In genomic region chr6:152637422-152638047, GRCh38 we compare ENCODE assay signal across 9 cellular contexts. TPM values are rescaled to one million over a fixed set of nuclear protein-coding genes. Genes with fewer than 3 reads are reported as not detected.
DNase-seq lines count a peak whose midpoint lies in the region; ATAC-seq and TF ChIP-seq lines count a peak whose summit lies in the region.
"Had no signal": no experiment of that assay in that cellular context is flagged by ENCODE, and none has a peak within 500 bp of the region (broad histone marks: within the 10 kb centered on the region; RNA-seq: fewer than 3 reads in every experiment).

No MANE protein-coding gene starts in this region.

- H3K9me3 ChIP-seq in SK-N-SH (no peaks in the 10 kb centered on the region), osteoblast (ENCODE audit: low read depth, low read length) (no peaks in the 10 kb centered on the region)

- ATAC-seq in GM21529 (IDR thresholded peaks at IDR 0.05; ENCODE audit: unreplicated experiment) (no peak), HG03045 (IDR thresholded peaks at IDR 0.05; ENCODE audit: unreplicated experiment) (no peak)

- no peaks in the 10 kb centered on the region for H3K9me2 ChIP-seq in SK-N-SH

- peak overlapping the region; percentile 79 for H3K9ac ChIP-seq in SK-N-SH

- H2AFZ ChIP-seq in SK-N-SH (ENCODE audit: low read depth) (peak overlapping the region; percentile 90), osteoblast (ENCODE audit: low read length) (peak overlapping the region; percentile 99)

- no peak for TF ChIP-seq RAD21 in SK-N-SH (IDR thresholded peaks at IDR 0.05; ENCODE audit: low read length)

- TF ChIP-seq EP300 in SK-N-SH (IDR thresholded peaks at IDR 0.05; ENCODE audit: borderline replicate concordance in 1 of 2, low read depth in 1 of 2, low read length in 1 of 2): no peak

- H3K4me3 ChIP-seq in SK-N-SH (ENCODE audit: low read depth in 2 of 2, low read length in 1 of 2) (peak overlapping the region; percentile 59 to 89), fibroblast of the aortic adventitia (ENCODE audit: low read depth, low read length) (peak overlapping the region; percentile 79), osteoblast (ENCODE audit: insufficient read depth, low read length) (peak overlapping the region; percentile 88)

- no peak for TF ChIP-seq CTCF in SK-N-SH (IDR thresholded peaks at IDR 0.05)
- TF ChIP-seq CTCF in fibroblast of the aortic adventitia (IDR thresholded peaks at IDR 0.05; ENCODE audit: insufficient read depth, low read length): no peak
- TF ChIP-seq CTCF in osteoblast (IDR thresholded peaks at IDR 0.05; ENCODE audit: extremely low read depth, low read depth, low read length): no peak

- H3K27ac ChIP-seq in SK-N-SH (ENCODE audit: low read depth in 2 of 2, low read length in 1 of 2) (peak overlapping the region in 1 of 2 experiments; percentile 73; a peak in 2 of 4 replicates), osteoblast (ENCODE audit: low read depth, low read length) (no peak overlapping the region)

- WGBS in SK-N-SH (ENCODE audit: low lambda C conversion rate): 47% methylated on average over 7 of the region's 8 CpGs

- no peaks in the 10 kb centered on the region for H3K36me3 ChIP-seq in SK-N-SH (replicated peaks in 1 of 2; ENCODE audit: control insufficient read depth in 1 of 2, insufficient read depth in 2 of 2, low read length in 1 of 2)
- no peaks in the 10 kb centered on the region for H3K36me3 ChIP-seq in osteoblast (ENCODE audit: insufficient read depth, low read length)

- H3K4me1 ChIP-seq in SK-N-SH (ENCODE audit: control insufficient read depth in 1 of 2, insufficient read depth in 2 of 2, low read depth in 1 of 2, low read length in 1 of 2) (peaks cover 0 to 6% of the 10 kb centered on the region in 2 experiments; a peak in 2 of 4 replicates), osteoblast (ENCODE audit: insufficient read depth, low read length) (peaks cover 11% of the 10 kb centered on the region)

- CTCF ChIA-PET in SK-N-SH (lab: Yijun Ruan, JAX): interaction anchor here (1.0 to 6.8 kb wide), 7 partner anchors 14 to 152 kb away, joined by 3 to 63 read pairs (median 5); no protein-coding TSS in a partner anchor

- H3K79me2 ChIP-seq in SK-N-SH (ENCODE audit: insufficient read depth): peaks cover 40% of the 10 kb centered on the region
- no peaks in the 10 kb centered on the region for H3K79me2 ChIP-seq in osteoblast (ENCODE audit: insufficient read depth, low read length)

- H4K20me1 ChIP-seq in SK-N-SH (ENCODE audit: insufficient read depth) (no peaks in the 10 kb centered on the region), osteoblast (ENCODE audit: insufficient read depth, low read length) (no peaks in the 10 kb centered on the region)

- H3K27me3 ChIP-seq in SK-N-SH (ENCODE audit: insufficient read depth) (no peaks in the 10 kb centered on the region), osteoblast (ENCODE audit: insufficient read depth, low read length) (no peaks in the 10 kb centered on the region)

- peaks cover 2% of the 10 kb centered on the region for H3F3A ChIP-seq in SK-N-SH (replicated peaks; ENCODE audit: insufficient read depth)

- peak overlapping the region; percentile 96 for H3K4me2 ChIP-seq in SK-N-SH
- H3K4me2 ChIP-seq in osteoblast (ENCODE audit: insufficient read depth, low read length): peak overlapping the region; percentile 100

- POLR2A ChIA-PET in SK-N-SH (lab: Yijun Ruan, JAX): no interaction called here

- DNase-seq in CD1c-positive myeloid dendritic cell (ENCODE audit: extremely low spot score): peak; percentile 23
- no peak for DNase-seq in SK-N-SH
- peak; percentile 5 for DNase-seq in fibroblast of the aortic adventitia (ENCODE audit: low read depth)
- peak; percentile 26 for DNase-seq in osteoblast (ENCODE audit: insufficient read length, low spot score, missing footprints)
- DNase-seq in GDM1 (lab: John Stamatoyannopoulos, UW): no peak
- no peak for DNase-seq in activated gamma-delta T cell treated with Interleukin-2 at 50 U/mL for 16 hours
- DNase-seq: activated CD4-positive, alpha-beta T cell treated with anti-CD3 and anti-CD28 coated beads, Interleukin-2, amount 50 U/mL, for 48 hours had no signal

TF ChIP-seq in SK-N-SH, 30 proteins besides CTCF, POLR2A, EP300 and RAD21:
- TF ChIP-seq FOXM1 (IDR thresholded peaks at IDR 0.05; ENCODE audit: low read depth): no peak
- no peak for TF ChIP-seq ZBTB33 (IDR thresholded peaks at IDR 0.05; ENCODE audit: borderline replicate concordance, low read depth)
- no peak for TF ChIP-seq FOXJ3 (CRISPR knock-in tag; IDR thresholded peaks at IDR 0.05)
- no peak for TF ChIP-seq GATA2 (CRISPR knock-in tag; IDR thresholded peaks at IDR 0.05)
- TF ChIP-seq TEAD4 (IDR thresholded peaks at IDR 0.05; ENCODE audit: borderline replicate concordance, insufficient read depth): no peak
- no peak for TF ChIP-seq CHD2 (IDR thresholded peaks at IDR 0.05; ENCODE audit: low read length, partially characterized antibody)
- no peak for TF ChIP-seq ELF1 (IDR thresholded peaks at IDR 0.05)
- no peak for TF ChIP-seq MXI1 (IDR thresholded peaks at IDR 0.05; ENCODE audit: low read depth, low read length)
- TF ChIP-seq SIN3A (IDR thresholded peaks at IDR 0.05; ENCODE audit: borderline replicate concordance, low read depth, low read length): no peak
- TF ChIP-seq JUND (IDR thresholded peaks at IDR 0.05): no peak
- no peak for TF ChIP-seq NRF1 (IDR thresholded peaks at IDR 0.05; ENCODE audit: low read depth, low read length)
- TF ChIP-seq MEF2A (IDR thresholded peaks at IDR 0.05; ENCODE audit: borderline replicate concordance, low read depth): no peak
- no peak for TF ChIP-seq REST (IDR thresholded peaks at IDR 0.05; ENCODE audit: low read depth, low read length)
- TF ChIP-seq EZH2phosphoT487 (IDR thresholded peaks at IDR 0.05; ENCODE audit: borderline replicate concordance, low read depth): no peak
- TF ChIP-seq TCF12 (IDR thresholded peaks at IDR 0.05): no peak
- TF ChIP-seq NFIC (IDR thresholded peaks at IDR 0.05; ENCODE audit: borderline replicate concordance): no peak
- TF ChIP-seq SMC3 (IDR thresholded peaks at IDR 0.05; ENCODE audit: low read depth, low read length): no peak
TF ChIP-seq in SK-N-SH: peak in this region for 0.

RNA-seq across cellular contexts. Expression of gene SYNE1, which starts 0.4 kb away (rescaled TPM):
- 31.1 and 38.7 TPM in 2 replicates for polyA plus RNA-seq in SK-N-SH (2012; rRNA removed)
- 24.8 and 26.9 TPM in 2 replicates for polyA plus RNA-seq in SK-N-SH (2012; cell fraction: cytosol; rRNA removed)
- 73.3 and 99.4 TPM in 2 replicates for polyA plus RNA-seq in SK-N-SH (2012; cell fraction: nucleus; rRNA removed)
- total RNA-seq in fibroblast of the aortic adventitia (ENCODE audit: low replicate concordance) (133 and 193 TPM in 2 replicates), osteoblast (221 and 240 TPM in 2 replicates)

Comparison
In these comparisons a context has a peak if more than half of its experiments do, and no peak if none do; other contexts are left out.
1. DNase-seq: peak in CD1c-positive myeloid dendritic cell (single experiment), fibroblast of the aortic adventitia (single experiment) and osteoblast (single experiment); none in SK-N-SH (single experiment), GDM1 (single experiment) and activated gamma-delta T cell treated with Interleukin-2 at 50 U/mL for 16 hours (single experiment).
2. Peak in every context shown above with its lines, with median percentiles within 50 percentile points of each other: H3K4me3 ChIP-seq.